8 cellular contexts compared by ENCODE assay signal in the genomic region with DNA sequence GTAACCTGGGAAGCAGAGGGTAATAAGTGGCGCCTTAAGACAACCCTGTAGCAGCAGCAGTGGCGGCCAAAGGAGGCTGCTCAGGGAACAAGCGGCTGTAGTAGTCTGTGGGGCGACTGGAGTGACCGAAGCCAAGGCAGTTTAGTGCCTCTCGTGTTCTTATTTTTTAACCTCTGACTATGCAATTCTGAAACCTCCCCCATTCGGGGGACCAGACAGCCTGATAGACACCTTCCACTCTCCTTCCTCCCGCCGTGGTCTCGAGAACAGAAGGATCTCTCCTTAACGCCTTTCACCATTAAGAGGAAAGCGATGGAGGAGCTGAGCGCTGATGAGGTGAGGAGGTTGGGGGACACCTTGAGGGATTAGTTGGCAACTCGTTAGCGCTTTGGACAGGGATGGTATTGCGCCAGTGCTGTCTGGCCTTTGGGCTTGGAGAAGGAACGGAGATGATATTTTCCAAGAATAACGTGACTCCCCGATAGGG. TPM values are rescaled to one million over a fixed set of nuclear protein-coding genes. Genes with fewer than 3 reads are reported as not detected.
DNase-seq lines count a peak whose midpoint lies in the region; ATAC-seq, FAIRE-seq and TF ChIP-seq lines count a peak whose summit lies in the region.

No MANE protein-coding gene starts in this region.

- H3K9me1 ChIP-seq in K562 (ENCODE audit: control insufficient read depth, insufficient read depth, low read length): no peaks in the 10 kb centered on the region

- H3K4me2 ChIP-seq in K562 (ENCODE audit: insufficient read depth, low read length): peak overlapping the region; percentile 99

- in situ Hi-C loops in K562 (cut with MboI): no loop called here

- peak overlapping the region; percentile 84 to 97 for H3K9ac ChIP-seq in K562 (ENCODE audit: insufficient read depth in 1 of 2, low read depth in 2 of 2, low read length in 2 of 2)

- no peaks in the 10 kb centered on the region for H3K9me3 ChIP-seq in K562 (replicated peaks; ENCODE audit: control insufficient read depth, insufficient read depth, low read depth, low read length)

- TF ChIP-seq EP300 in K562 (IDR thresholded peaks at IDR 0.05; ENCODE audit: low read length): no peak

- peaks cover 52% of the 10 kb centered on the region for H3K79me2 ChIP-seq in K562 (ENCODE audit: control insufficient read depth, insufficient read depth, low read length)

- H3K27ac ChIP-seq in K562 (ENCODE audit: extremely low read depth, low read depth, low read length): peak overlapping the region; percentile 97

- peak overlapping the region; percentile 62 for H3K4me3 ChIP-seq in K562
- peak overlapping the region; percentile 67 for H3K4me3 ChIP-seq in kidney epithelial cell (ENCODE audit: low read depth, low read length)

- under 1% methylated on average over 19 of the region's 19 CpGs for WGBS in K562 (ENCODE audit: insufficient coverage, low coverage, missing lambda C conversion rate)

- POLR2A ChIA-PET in K562 (lab: Yijun Ruan, JAX): interaction anchor here (0.7 to 3.6 kb wide), 11 partner anchors 9 to 123 kb away, joined by 3 to 31 read pairs (median 3); partner anchors contain the start of genes LZIC and NMNAT1

- intact Hi-C loops in K562 (cut with micrococcal nuclease): loop anchor here (10.0 kb wide), 1 partner anchor 391 kb away; no protein-coding TSS in a partner anchor

- no peaks in the 10 kb centered on the region for H4K20me1 ChIP-seq in K562 (replicated peaks; ENCODE audit: control insufficient read depth, insufficient read depth, low read length)

- CTCF ChIA-PET in K562 (lab: Yijun Ruan, JAX; ENCODE audit: low intra/inter-chr PET ratio): interaction anchor here (0.7 to 1.9 kb wide), 4 partner anchors 83 to 166 kb away, joined by 3 to 9 read pairs (median 4); partner anchors contain the start of genes LZIC and NMNAT1

- TF ChIP-seq POLR2A in K562 (conservative IDR thresholded peaks at IDR 0.05): peak; percentile 65

- H3K27me3 ChIP-seq in K562 (ENCODE audit: control insufficient read depth in 2 of 2, insufficient read depth in 2 of 2, low read length in 2 of 2): no peaks in the 10 kb centered on the region
- H3K27me3 ChIP-seq in kidney epithelial cell (ENCODE audit: control insufficient read depth, insufficient read depth, low read length): no peaks in the 10 kb centered on the region

- no TSS peak for BruUV-seq in K562 (replicated peaks; lab: Mats Ljungman, UMichigan)

- FAIRE-seq in K562 (lab: Jason Lieb, UNC): peak; percentile 73

- DNase-seq in stimulated activated CD4-positive, alpha-beta T cell treated with anti-CD3 and anti-CD28 coated beads, Interleukin-2, amount 100 ng/mL, for 24 hours: peak; percentile 19 to 45
- DNase-seq in stimulated activated CD4-positive, alpha-beta T cell treated with anti-CD3 and anti-CD28 coated beads, Interleukin-4, amount 100 ng/mL, for 1 hour: no peak
- DNase-seq in NCI-H510A treated with DMSO at 0.1 percent for 48 hours (lab: John Stamatoyannopoulos, UW) (peak; percentile 94), K562 (ENCODE audit: extremely low read depth in 1 of 4, low spot score in 3 of 4) (peak in 3 of 4 experiments; percentile 55 to 78 (median 57)), kidney epithelial cell (ENCODE audit: low read depth) (no peak), NCI-H2107 treated with DMSO at 0.1 percent for 48 hours (lab: John Stamatoyannopoulos, UW; ENCODE audit: unreplicated experiment) (no peak)
- peak in 2 of 3 donors; percentile 6 to 8 for DNase-seq in stimulated activated CD4-positive, alpha-beta T cell treated with anti-CD3 and anti-CD28 coated beads, TNF-alpha, amount 100 ng/mL, for 48 hours (ENCODE audit: low read depth in 3 of 3)

- H3K4me1 ChIP-seq in K562 (replicated peaks in 1 of 2; ENCODE audit: control insufficient read depth in 2 of 2, insufficient read depth in 2 of 2, low read length in 2 of 2): peaks cover 3 to 14% of the 10 kb centered on the region in 2 experiments; a peak in 2 of 5 replicates

- no peak; a peak in 1 of 4 replicates for TF ChIP-seq RAD21 in K562 (CRISPR knock-in tag; conservative IDR thresholded peaks at IDR 0.05 in 1 of 2, IDR thresholded peaks at IDR 0.05 in 1 of 2)

- peaks cover 18% of the 10 kb centered on the region; the same call in 2 of the 3 replicates for H3K36me3 ChIP-seq in K562 (ENCODE audit: control insufficient read depth, insufficient read depth, low read length)
- no peaks in the 10 kb centered on the region for H3K36me3 ChIP-seq in kidney epithelial cell (ENCODE audit: control insufficient read depth, insufficient read depth, low read length)

- peak; percentile 7 for ATAC-seq in HG02678 (IDR thresholded peaks at IDR 0.05; ENCODE audit: unreplicated experiment)
- peak; percentile 57 for ATAC-seq in K562

- peak overlapping the region; percentile 90 for H2AFZ ChIP-seq in K562 (ENCODE audit: low read depth, low read length)

- TF ChIP-seq CTCF in K562 (IDR thresholded peaks at IDR 0.05 in 2 of 3, conservative IDR thresholded peaks at IDR 0.05 in 1 of 3; ENCODE audit: insufficient read depth in 2 of 3, low read depth in 1 of 3, low read length in 3 of 3) (peak in 1 of 3 experiments; percentile 20; a peak in 1 of 6 replicates), kidney epithelial cell (IDR thresholded peaks at IDR 0.05; ENCODE audit: insufficient read depth, low read length, poor library complexity, severe bottlenecking) (peak; percentile 9)

TF ChIP-seq in K562, 482 proteins besides CTCF, POLR2A, EP300 and RAD21 (continues in another document):
- TF ChIP-seq BRD9 (IDR thresholded peaks at IDR 0.05; ENCODE audit: low read depth, partially characterized antibody) (no peak), FOXA3 (CRISPR knock-in tag; conservative IDR thresholded peaks at IDR 0.05 in 1 of 2, IDR thresholded peaks at IDR 0.05 in 1 of 2) (no peak), ZNF23 (CRISPR knock-in tag; IDR thresholded peaks at IDR 0.05) (no peak), ZNF324 (CRISPR knock-in tag; IDR thresholded peaks at IDR 0.05) (no peak)
- TF ChIP-seq, protein P1, sequence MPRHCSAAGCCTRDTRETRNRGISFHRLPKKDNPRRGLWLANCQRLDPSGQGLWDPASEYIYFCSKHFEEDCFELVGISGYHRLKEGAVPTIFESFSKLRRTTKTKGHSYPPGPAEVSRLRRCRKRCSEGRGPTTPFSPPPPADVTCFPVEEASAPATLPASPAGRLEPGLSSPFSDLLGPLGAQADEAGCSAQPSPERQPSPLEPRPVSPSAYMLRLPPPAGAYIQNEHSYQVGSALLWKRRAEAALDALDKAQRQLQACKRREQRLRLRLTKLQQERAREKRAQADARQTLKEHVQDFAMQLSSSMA (CRISPR knock-in tag; IDR thresholded peaks at IDR 0.05): no peak
- TF ChIP-seq, protein P2, sequence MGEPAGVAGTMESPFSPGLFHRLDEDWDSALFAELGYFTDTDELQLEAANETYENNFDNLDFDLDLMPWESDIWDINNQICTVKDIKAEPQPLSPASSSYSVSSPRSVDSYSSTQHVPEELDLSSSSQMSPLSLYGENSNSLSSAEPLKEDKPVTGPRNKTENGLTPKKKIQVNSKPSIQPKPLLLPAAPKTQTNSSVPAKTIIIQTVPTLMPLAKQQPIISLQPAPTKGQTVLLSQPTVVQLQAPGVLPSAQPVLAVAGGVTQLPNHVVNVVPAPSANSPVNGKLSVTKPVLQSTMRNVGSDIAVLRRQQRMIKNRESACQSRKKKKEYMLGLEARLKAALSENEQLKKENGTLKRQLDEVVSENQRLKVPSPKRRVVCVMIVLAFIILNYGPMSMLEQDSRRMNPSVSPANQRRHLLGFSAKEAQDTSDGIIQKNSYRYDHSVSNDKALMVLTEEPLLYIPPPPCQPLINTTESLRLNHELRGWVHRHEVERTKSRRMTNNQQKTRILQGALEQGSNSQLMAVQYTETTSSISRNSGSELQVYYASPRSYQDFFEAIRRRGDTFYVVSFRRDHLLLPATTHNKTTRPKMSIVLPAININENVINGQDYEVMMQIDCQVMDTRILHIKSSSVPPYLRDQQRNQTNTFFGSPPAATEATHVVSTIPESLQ (CRISPR knock-in tag; IDR thresholded peaks at IDR 0.05): no peak

RNA-seq across cellular contexts. Expression of gene UBE4B, which starts 0.6 kb away (rescaled TPM):
- total RNA-seq in K562 (2011; cell fraction: chromatin; rRNA removed; ENCODE audit: low replicate concordance): 95.3 and 131 TPM in 2 replicates
- total RNA-seq in K562 (2011; cell fraction: nucleolus; rRNA removed): 54.5 and 60.3 TPM in 2 replicates
- total RNA-seq in K562 (2011; cell fraction: nucleoplasm; rRNA removed): 70.8 and 82.3 TPM in 2 replicates
- total RNA-seq in K562 (2014; rRNA removed) (43.2 and 50.7 TPM in 2 replicates), K562 (2014; rRNA removed; fragmentation: Illumina TruSeq; extraction: Trizol) (39.0 and 40.3 TPM in 2 replicates), K562 (2015; rRNA removed; fragmentation: Illumina TruSeq; extraction: Trizol) (40.1 TPM in 2 replicates), K562 (2021) (63.7 and 67.4 TPM in 2 replicates), kidney epithelial cell (45.0 and 47.1 TPM in 2 replicates)
- polyA plus RNA-seq in K562 (2011; rRNA removed) (20.5 and 24.1 TPM in 2 replicates), K562 (2014; fragmentation: Illumina TruSeq; extraction: Trizol) (64.4 and 73.7 TPM in 2 replicates), K562 (2014; fragmentation: Nextera tagmentation; extraction: Ambion mirVana) (10 to 100 TPM; 11.7 to 24.9 TPM), K562 (2014; rRNA removed) (34.9 and 35.3 TPM in 2 replicates)
- 17.9 and 26.3 TPM in 2 replicates for polyA plus RNA-seq in K562 (2011; cell fraction: cytosol; rRNA removed)
- 35.1 and 44.0 TPM in 2 replicates for polyA plus RNA-seq in K562 (2011; cell fraction: nucleus; rRNA removed)
- polyA plus RNA-seq in K562 (2012): 41.7 and 52.1 TPM in 2 replicates
- polyA minus RNA-seq in K562 (2011; rRNA and poly(A)+ RNA removed): 41.4 and 45.8 TPM in 2 replicates
- 36.5 and 43.1 TPM in 2 replicates for polyA minus RNA-seq in K562 (2011; cell fraction: cytosol; rRNA and poly(A)+ RNA removed)
- polyA minus RNA-seq in K562 (2011; cell fraction: nucleus; rRNA and poly(A)+ RNA removed): 25.7 and 38.8 TPM in 2 replicates

RNA-seq across cellular contexts. Expression of gene RBP7, which starts 36.4 kb away (rescaled TPM):
- not detected in 2 replicates for total RNA-seq in K562 (2011; cell fraction: chromatin; rRNA removed; ENCODE audit: low replicate concordance)
- total RNA-seq in K562 (2011; cell fraction: nucleolus; rRNA removed): not detected in 2 replicates
- not detected in 2 replicates for total RNA-seq in K562 (2011; cell fraction: nucleoplasm; rRNA removed)
- total RNA-seq in K562 (2014; rRNA removed) (not detected in 2 replicates), K562 (2014; rRNA removed; fragmentation: Illumina TruSeq; extraction: Trizol) (not detected in 2 replicates), K562 (2015; rRNA removed; fragmentation: Illumina TruSeq; extraction: Trizol) (not detected in 2 replicates), K562 (2021) (not detected in 2 replicates), kidney epithelial cell (11.1 and 14.8 TPM in 2 replicates)
- polyA plus RNA-seq in K562 (2011; rRNA removed) (not detected in 2 replicates), K562 (2014; fragmentation: Illumina TruSeq; extraction: Trizol) (not detected in 2 replicates), K562 (2014; fragmentation: Nextera tagmentation; extraction: Ambion mirVana) (not detected), K562 (2014; rRNA removed) (not detected in 2 replicates)
- not detected in 2 replicates for polyA plus RNA-seq in K562 (2011; cell fraction: cytosol; rRNA removed)
- polyA plus RNA-seq in K562 (2011; cell fraction: nucleus; rRNA removed): not detected in 2 replicates
- not detected in 2 replicates for polyA plus RNA-seq in K562 (2012)
- not detected in 2 replicates for polyA minus RNA-seq in K562 (2011; rRNA and poly(A)+ RNA removed)
- not detected in 2 replicates for polyA minus RNA-seq in K562 (2011; cell fraction: cytosol; rRNA and poly(A)+ RNA removed)
- polyA minus RNA-seq in K562 (2011; cell fraction: nucleus; rRNA and poly(A)+ RNA removed): not detected in 2 replicates

Comparison
In these comparisons a context has a peak if more than half of its experiments do, and no peak if none do; other contexts are left out.
1. DNase-seq: peak in stimulated activated CD4-positive, alpha-beta T cell treated with anti-CD3 and anti-CD28 coated beads, Interleukin-2, amount 100 ng/mL, for 24 hours (2 of 2), NCI-H510A treated with DMSO at 0.1 percent for 48 hours (single experiment), K562 (3 of 4) and stimulated activated CD4-positive, alpha-beta T cell treated with anti-CD3 and anti-CD28 coated beads, TNF-alpha, amount 100 ng/mL, for 48 hours (2 of 3); none in stimulated activated CD4-positive, alpha-beta T cell treated with anti-CD3 and anti-CD28 coated beads, Interleukin-4, amount 100 ng/mL, for 1 hour (single experiment), kidney epithelial cell (single experiment) and NCI-H2107 treated with DMSO at 0.1 percent for 48 hours (single experiment).